2 cellular contexts compared by ENCODE assay signal in the genomic region with DNA sequence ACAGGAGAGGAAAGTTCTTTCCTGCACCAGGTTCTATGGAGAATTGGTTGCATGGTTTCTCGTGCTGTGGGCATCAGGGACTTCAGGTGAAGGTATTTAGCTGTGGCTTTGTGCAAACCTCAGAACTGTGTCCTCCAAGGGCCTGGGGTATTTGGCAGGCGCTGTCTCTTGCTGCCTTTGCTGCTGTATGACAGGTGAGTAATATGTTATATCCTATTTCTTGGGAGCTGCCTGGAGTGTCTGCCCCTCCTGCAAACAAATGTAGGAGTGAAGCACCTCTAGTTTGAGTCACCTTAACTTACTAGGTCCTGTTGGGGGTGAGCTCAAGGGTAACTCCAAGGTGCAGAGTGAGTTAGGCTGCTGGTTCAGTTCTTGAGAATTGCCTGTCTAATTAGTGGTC.
TF ChIP-seq lines count a peak whose summit lies in the region.

No MANE protein-coding gene starts in this region.

TF ChIP-seq in A549, 52 proteins besides CTCF, POLR2A, EP300 and RAD21:
- TF ChIP-seq, protein P1, sequence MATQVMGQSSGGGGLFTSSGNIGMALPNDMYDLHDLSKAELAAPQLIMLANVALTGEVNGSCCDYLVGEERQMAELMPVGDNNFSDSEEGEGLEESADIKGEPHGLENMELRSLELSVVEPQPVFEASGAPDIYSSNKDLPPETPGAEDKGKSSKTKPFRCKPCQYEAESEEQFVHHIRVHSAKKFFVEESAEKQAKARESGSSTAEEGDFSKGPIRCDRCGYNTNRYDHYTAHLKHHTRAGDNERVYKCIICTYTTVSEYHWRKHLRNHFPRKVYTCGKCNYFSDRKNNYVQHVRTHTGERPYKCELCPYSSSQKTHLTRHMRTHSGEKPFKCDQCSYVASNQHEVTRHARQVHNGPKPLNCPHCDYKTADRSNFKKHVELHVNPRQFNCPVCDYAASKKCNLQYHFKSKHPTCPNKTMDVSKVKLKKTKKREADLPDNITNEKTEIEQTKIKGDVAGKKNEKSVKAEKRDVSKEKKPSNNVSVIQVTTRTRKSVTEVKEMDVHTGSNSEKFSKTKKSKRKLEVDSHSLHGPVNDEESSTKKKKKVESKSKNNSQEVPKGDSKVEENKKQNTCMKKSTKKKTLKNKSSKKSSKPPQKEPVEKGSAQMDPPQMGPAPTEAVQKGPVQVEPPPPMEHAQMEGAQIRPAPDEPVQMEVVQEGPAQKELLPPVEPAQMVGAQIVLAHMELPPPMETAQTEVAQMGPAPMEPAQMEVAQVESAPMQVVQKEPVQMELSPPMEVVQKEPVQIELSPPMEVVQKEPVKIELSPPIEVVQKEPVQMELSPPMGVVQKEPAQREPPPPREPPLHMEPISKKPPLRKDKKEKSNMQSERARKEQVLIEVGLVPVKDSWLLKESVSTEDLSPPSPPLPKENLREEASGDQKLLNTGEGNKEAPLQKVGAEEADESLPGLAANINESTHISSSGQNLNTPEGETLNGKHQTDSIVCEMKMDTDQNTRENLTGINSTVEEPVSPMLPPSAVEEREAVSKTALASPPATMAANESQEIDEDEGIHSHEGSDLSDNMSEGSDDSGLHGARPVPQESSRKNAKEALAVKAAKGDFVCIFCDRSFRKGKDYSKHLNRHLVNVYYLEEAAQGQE (IDR thresholded peaks at IDR 0.05): no peak
- TF ChIP-seq HOXA7 (CRISPR knock-in tag; IDR thresholded peaks at IDR 0.05) (no peak), NFE2L2 (conservative IDR thresholded peaks at IDR 0.05; ENCODE audit: low read length) (no peak), POLR2AphosphoS2 (conservative IDR thresholded peaks at IDR 0.05; ENCODE audit: low read length) (peak; percentile 24; the same call in 1 of the 2 replicates), TP53 (CRISPR knock-in tag; IDR thresholded peaks at IDR 0.05) (no peak), NPAS2 (CRISPR knock-in tag; IDR thresholded peaks at IDR 0.05; ENCODE audit: borderline replicate concordance) (no peak), FOXS1 (CRISPR knock-in tag; IDR thresholded peaks at IDR 0.05) (no peak), JUN (IDR thresholded peaks at IDR 0.05) (0 out of 5 replicates have a peak, but pooled peaks of 1 of the 2 experiments have one; percentile 22), MYC (IDR thresholded peaks at IDR 0.05; ENCODE audit: borderline replicate concordance, low read length) (no peak), ZSCAN20 (CRISPR knock-in tag; IDR thresholded peaks at IDR 0.05) (no peak), EHMT2 (IDR thresholded peaks at IDR 0.05; ENCODE audit: low read depth) (no peak), CHD2 (IDR thresholded peaks at IDR 0.05; ENCODE audit: low read length, partially characterized antibody) (no peak), NR3C1 (IDR thresholded peaks at IDR 0.05) (no peak), HOXB5 (CRISPR knock-in tag; IDR thresholded peaks at IDR 0.05) (no peak), FOSB (CRISPR knock-in tag; IDR thresholded peaks at IDR 0.05) (no peak), MAFK (IDR thresholded peaks at IDR 0.05; ENCODE audit: partially characterized antibody) (no peak), KDM5A (IDR thresholded peaks at IDR 0.05) (no peak), CEBPB (IDR thresholded peaks at IDR 0.05) (no peak), PHF8 (IDR thresholded peaks at IDR 0.05; ENCODE audit: borderline replicate concordance, low read depth) (no peak), MAZ (IDR thresholded peaks at IDR 0.05; ENCODE audit: borderline replicate concordance, low read depth, low read length) (no peak)
- TF ChIP-seq, protein P2, sequence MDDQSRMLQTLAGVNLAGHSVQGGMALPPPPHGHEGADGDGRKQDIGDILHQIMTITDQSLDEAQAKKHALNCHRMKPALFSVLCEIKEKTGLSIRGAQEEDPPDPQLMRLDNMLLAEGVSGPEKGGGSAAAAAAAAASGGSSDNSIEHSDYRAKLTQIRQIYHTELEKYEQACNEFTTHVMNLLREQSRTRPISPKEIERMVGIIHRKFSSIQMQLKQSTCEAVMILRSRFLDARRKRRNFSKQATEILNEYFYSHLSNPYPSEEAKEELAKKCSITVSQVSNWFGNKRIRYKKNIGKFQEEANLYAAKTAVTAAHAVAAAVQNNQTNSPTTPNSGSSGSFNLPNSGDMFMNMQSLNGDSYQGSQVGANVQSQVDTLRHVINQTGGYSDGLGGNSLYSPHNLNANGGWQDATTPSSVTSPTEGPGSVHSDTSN (IDR thresholded peaks at IDR 0.05): no peak
- TF ChIP-seq, protein P3, sequence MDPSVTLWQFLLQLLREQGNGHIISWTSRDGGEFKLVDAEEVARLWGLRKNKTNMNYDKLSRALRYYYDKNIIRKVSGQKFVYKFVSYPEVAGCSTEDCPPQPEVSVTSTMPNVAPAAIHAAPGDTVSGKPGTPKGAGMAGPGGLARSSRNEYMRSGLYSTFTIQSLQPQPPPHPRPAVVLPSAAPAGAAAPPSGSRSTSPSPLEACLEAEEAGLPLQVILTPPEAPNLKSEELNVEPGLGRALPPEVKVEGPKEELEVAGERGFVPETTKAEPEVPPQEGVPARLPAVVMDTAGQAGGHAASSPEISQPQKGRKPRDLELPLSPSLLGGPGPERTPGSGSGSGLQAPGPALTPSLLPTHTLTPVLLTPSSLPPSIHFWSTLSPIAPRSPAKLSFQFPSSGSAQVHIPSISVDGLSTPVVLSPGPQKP (IDR thresholded peaks at IDR 0.05; ENCODE audit: low read depth, low read length): no peak
- TF ChIP-seq, protein P4, sequence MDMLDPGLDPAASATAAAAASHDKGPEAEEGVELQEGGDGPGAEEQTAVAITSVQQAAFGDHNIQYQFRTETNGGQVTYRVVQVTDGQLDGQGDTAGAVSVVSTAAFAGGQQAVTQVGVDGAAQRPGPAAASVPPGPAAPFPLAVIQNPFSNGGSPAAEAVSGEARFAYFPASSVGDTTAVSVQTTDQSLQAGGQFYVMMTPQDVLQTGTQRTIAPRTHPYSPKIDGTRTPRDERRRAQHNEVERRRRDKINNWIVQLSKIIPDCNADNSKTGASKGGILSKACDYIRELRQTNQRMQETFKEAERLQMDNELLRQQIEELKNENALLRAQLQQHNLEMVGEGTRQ (IDR thresholded peaks at IDR 0.05): no peak
- TF ChIP-seq, protein P5, sequence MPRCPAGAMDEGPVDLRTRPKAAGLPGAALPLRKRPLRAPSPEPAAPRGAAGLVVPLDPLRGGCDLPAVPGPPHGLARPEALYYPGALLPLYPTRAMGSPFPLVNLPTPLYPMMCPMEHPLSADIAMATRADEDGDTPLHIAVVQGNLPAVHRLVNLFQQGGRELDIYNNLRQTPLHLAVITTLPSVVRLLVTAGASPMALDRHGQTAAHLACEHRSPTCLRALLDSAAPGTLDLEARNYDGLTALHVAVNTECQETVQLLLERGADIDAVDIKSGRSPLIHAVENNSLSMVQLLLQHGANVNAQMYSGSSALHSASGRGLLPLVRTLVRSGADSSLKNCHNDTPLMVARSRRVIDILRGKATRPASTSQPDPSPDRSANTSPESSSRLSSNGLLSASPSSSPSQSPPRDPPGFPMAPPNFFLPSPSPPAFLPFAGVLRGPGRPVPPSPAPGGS (IDR thresholded peaks at IDR 0.05): 0 out of 3 replicates have a peak, but pooled peaks have one; percentile 5
- TF ChIP-seq, protein P6, sequence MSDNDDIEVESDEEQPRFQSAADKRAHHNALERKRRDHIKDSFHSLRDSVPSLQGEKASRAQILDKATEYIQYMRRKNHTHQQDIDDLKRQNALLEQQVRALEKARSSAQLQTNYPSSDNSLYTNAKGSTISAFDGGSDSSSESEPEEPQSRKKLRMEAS (IDR thresholded peaks at IDR 0.05): no peak

TF ChIP-seq in K562, 482 proteins besides CTCF, POLR2A, EP300 and RAD21 (continues in another document):
- TF ChIP-seq TAF15 (IDR thresholded peaks at IDR 0.05; ENCODE audit: low read depth, low read length) (no peak), SP1 (CRISPR knock-in tag; IDR thresholded peaks at IDR 0.05) (no peak), ZNF133 (CRISPR knock-in tag; IDR thresholded peaks at IDR 0.05) (no peak), ZNF766 (CRISPR knock-in tag; conservative IDR thresholded peaks at IDR 0.05) (no peak), PTTG1 (tag; IDR thresholded peaks at IDR 0.05; ENCODE audit: low read depth) (no peak), BRD9 (IDR thresholded peaks at IDR 0.05; ENCODE audit: low read depth, partially characterized antibody) (no peak), HMG20A (CRISPR knock-in tag; conservative IDR thresholded peaks at IDR 0.05) (no peak), PHF21A (IDR thresholded peaks at IDR 0.05; ENCODE audit: borderline replicate concordance, low read depth) (no peak)
- TF ChIP-seq, protein P7, sequence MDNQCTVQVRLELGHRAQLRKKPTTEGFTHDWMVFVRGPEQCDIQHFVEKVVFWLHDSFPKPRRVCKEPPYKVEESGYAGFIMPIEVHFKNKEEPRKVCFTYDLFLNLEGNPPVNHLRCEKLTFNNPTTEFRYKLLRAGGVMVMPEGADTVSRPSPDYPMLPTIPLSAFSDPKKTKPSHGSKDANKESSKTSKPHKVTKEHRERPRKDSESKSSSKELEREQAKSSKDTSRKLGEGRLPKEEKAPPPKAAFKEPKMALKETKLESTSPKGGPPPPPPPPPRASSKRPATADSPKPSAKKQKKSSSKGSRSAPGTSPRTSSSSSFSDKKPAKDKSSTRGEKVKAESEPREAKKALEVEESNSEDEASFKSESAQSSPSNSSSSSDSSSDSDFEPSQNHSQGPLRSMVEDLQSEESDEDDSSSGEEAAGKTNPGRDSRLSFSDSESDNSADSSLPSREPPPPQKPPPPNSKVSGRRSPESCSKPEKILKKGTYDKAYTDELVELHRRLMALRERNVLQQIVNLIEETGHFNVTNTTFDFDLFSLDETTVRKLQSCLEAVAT (IDR thresholded peaks at IDR 0.05): no peak
- TF ChIP-seq, protein P8, sequence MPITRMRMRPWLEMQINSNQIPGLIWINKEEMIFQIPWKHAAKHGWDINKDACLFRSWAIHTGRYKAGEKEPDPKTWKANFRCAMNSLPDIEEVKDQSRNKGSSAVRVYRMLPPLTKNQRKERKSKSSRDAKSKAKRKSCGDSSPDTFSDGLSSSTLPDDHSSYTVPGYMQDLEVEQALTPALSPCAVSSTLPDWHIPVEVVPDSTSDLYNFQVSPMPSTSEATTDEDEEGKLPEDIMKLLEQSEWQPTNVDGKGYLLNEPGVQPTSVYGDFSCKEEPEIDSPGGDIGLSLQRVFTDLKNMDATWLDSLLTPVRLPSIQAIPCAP (CRISPR knock-in tag; IDR thresholded peaks at IDR 0.05; ENCODE audit: borderline replicate concordance): no peak
- TF ChIP-seq, protein P9, sequence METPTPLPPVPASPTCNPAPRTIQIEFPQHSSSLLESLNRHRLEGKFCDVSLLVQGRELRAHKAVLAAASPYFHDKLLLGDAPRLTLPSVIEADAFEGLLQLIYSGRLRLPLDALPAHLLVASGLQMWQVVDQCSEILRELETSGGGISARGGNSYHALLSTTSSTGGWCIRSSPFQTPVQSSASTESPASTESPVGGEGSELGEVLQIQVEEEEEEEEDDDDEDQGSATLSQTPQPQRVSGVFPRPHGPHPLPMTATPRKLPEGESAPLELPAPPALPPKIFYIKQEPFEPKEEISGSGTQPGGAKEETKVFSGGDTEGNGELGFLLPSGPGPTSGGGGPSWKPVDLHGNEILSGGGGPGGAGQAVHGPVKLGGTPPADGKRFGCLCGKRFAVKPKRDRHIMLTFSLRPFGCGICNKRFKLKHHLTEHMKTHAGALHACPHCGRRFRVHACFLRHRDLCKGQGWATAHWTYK (CRISPR knock-in tag; IDR thresholded peaks at IDR 0.05): 0 out of 2 replicates have a peak, but pooled peaks have one; percentile 28
- TF ChIP-seq, protein P10, sequence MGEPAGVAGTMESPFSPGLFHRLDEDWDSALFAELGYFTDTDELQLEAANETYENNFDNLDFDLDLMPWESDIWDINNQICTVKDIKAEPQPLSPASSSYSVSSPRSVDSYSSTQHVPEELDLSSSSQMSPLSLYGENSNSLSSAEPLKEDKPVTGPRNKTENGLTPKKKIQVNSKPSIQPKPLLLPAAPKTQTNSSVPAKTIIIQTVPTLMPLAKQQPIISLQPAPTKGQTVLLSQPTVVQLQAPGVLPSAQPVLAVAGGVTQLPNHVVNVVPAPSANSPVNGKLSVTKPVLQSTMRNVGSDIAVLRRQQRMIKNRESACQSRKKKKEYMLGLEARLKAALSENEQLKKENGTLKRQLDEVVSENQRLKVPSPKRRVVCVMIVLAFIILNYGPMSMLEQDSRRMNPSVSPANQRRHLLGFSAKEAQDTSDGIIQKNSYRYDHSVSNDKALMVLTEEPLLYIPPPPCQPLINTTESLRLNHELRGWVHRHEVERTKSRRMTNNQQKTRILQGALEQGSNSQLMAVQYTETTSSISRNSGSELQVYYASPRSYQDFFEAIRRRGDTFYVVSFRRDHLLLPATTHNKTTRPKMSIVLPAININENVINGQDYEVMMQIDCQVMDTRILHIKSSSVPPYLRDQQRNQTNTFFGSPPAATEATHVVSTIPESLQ (CRISPR knock-in tag; IDR thresholded peaks at IDR 0.05): no peak
